In the genomic region with DNA sequence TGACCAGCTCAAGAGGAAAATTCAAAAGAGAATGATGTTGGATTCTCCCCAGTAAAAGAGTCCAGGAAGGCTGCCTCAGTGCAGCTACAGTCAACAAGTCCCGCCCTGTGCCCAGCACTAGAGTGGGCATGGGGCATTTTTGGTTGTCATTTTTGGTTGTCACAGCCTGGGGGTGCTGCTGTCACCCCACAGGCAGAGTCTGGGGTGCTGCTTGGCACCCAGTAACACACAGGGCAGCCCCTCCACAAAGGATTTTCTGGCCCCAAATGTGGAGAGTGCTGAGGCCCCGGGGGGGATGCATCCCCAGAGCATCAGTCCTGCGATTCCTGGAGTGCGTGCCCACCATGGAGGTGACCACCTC, we compare ENCODE assay signal across 19 cellular contexts. TPM values are rescaled to one million over a fixed set of nuclear protein-coding genes. Genes with fewer than 3 reads are reported as not detected.
DNase-seq lines count a peak whose midpoint lies in the region; ATAC-seq and TF ChIP-seq lines count a peak whose summit lies in the region.
"Had no signal": no experiment of that assay in that cellular context is flagged by ENCODE, and none has a peak within 500 bp of the region (broad histone marks: within the 10 kb centered on the region; RNA-seq: fewer than 3 reads in every experiment).

No MANE protein-coding gene starts in this region.

- ATAC-seq in left ventricle myocardium superior (no peak), foreskin keratinocyte (no peak), HG03108 (IDR thresholded peaks at IDR 0.05; ENCODE audit: unreplicated experiment) (no peak)

- no peak overlapping the region for H3K27ac ChIP-seq in left ventricle myocardium inferior (replicated peaks)
- no peak overlapping the region for H3K27ac ChIP-seq in foreskin keratinocyte

- H3K9me3 ChIP-seq in left ventricle myocardium inferior (replicated peaks), result no peaks in the 10 kb centered on the region

- no peak overlapping the region for H3K4me3 ChIP-seq in left ventricle myocardium inferior
- H3K4me3 ChIP-seq in LNCaP clone FGC (ENCODE audit: low read depth, low read length), result no peak overlapping the region

- DNase-seq in left ventricle myocardium inferior (no peak), left ventricle myocardium superior (no peak), LNCaP clone FGC (ENCODE audit: low read depth) (no peak), foreskin keratinocyte (no peak), ureter (ENCODE audit: low spot score) (no peak)
- DNase-seq in effector CD4-positive, alpha-beta T cell, result no peak
- DNase-seq: CD4-positive, CD25-positive, alpha-beta regulatory T cell; DMS79; Karpas-422; MV-4-11; NCI-H1436; NCI-H2081; NCI-H226; NCI-H526 treated with DMSO at 0.1 percent for 48 hours; OCI-M1; RPMI8226 had no signal

- intact Hi-C loops in left ventricle myocardium inferior (cut with micrococcal nuclease) (no loop called here), left ventricle myocardium superior (cut with micrococcal nuclease) (no loop called here)

- peak; percentile 15 for TF ChIP-seq CTCF in left ventricle myocardium inferior (IDR thresholded peaks at IDR 0.05; ENCODE audit: borderline replicate concordance)
- 0 out of 2 replicates have a peak, but pooled peaks have one; percentile 3 for TF ChIP-seq CTCF in LNCaP clone FGC (IDR thresholded peaks at IDR 0.05; ENCODE audit: control insufficient read depth, extremely low read depth, insufficient read depth)
- TF ChIP-seq CTCF in foreskin keratinocyte (conservative IDR thresholded peaks at IDR 0.05), result peak; percentile 24

- H3K4me1 ChIP-seq in left ventricle myocardium inferior (peaks cover 12% of the 10 kb centered on the region), foreskin keratinocyte (no peaks in the 10 kb centered on the region)

- H3K36me3 ChIP-seq in left ventricle myocardium inferior, result no peaks in the 10 kb centered on the region

- H3K27me3 ChIP-seq in left ventricle myocardium inferior (ENCODE audit: low read depth) (peaks cover 17% of the 10 kb centered on the region), foreskin keratinocyte (peaks cover 29% of the 10 kb centered on the region)

RNA-seq across cellular contexts. Expression of a gene that starts 28.2 kb away (rescaled TPM):
- total RNA-seq in left ventricle myocardium inferior (7.7 TPM), left ventricle myocardium superior (12.1 TPM), foreskin keratinocyte (0.95 and 1.4 TPM in 2 replicates), ureter (20.6 TPM)
- polyA plus RNA-seq in foreskin keratinocyte, result 1.2 and 2.0 TPM in 2 replicates
- total RNA-seq: G401, HepG2 had no signal
- polyA plus RNA-seq: HepG2 had no signal
